Comparison of ENCODE assay signal across 8 cellular contexts in genomic region chr19:54201172-54201701, GRCh38. TPM values are rescaled to one million over a fixed set of nuclear protein-coding genes. Genes with fewer than 3 reads are reported as not detected.
DNase-seq lines count a peak whose midpoint lies in the region; ATAC-seq and TF ChIP-seq lines count a peak whose summit lies in the region.

No MANE protein-coding gene starts in this region.

- DNase-seq in GM12864 (ENCODE audit: low read depth), result no peak
- DNase-seq in RWPE2 (ENCODE audit: low spot score), result no peak
- no peak for DNase-seq in esophagus squamous epithelium (lab: John Stamatoyannopoulos, UW)
- no peak for DNase-seq in prostate gland (ENCODE audit: low spot score)
- DNase-seq in G401 (ENCODE audit: low spot score), result no peak
- DNase-seq in SIG-M5 treated with dmso at 0.1 percent for 504 hours (lab: John Stamatoyannopoulos, UW; ENCODE audit: unreplicated experiment), result no peak
- DNase-seq in activated CD4-positive, alpha-beta T cell treated with anti-CD3 and anti-CD28 coated beads for 1 hour, result no peak

- H3K4me1 ChIP-seq in RWPE2 (ENCODE audit: insufficient read depth, poor library complexity, severe bottlenecking) (peaks cover 27% of the 10 kb centered on the region), esophagus squamous epithelium (peaks cover 21 to 59% (median 49%) of the 10 kb centered on the region in 3 donors), prostate gland (replicated peaks) (peaks cover 13% of the 10 kb centered on the region)

- no peaks in the 10 kb centered on the region for H3K27me3 ChIP-seq in RWPE2 (ENCODE audit: insufficient read depth, poor library complexity, severe bottlenecking)
- H3K27me3 ChIP-seq in esophagus squamous epithelium, result no peaks in the 10 kb centered on the region
- H3K27me3 ChIP-seq in prostate gland (replicated peaks; ENCODE audit: insufficient read depth), result no peaks in the 10 kb centered on the region

- no peak for ATAC-seq in RWPE2 (ENCODE audit: low read depth)
- no peak for ATAC-seq in HG02763 (IDR thresholded peaks at IDR 0.05; ENCODE audit: unreplicated experiment)

- H3K4me3 ChIP-seq in GM12864 (ENCODE audit: low read depth, low read length) (peak overlapping the region; percentile 73), RWPE2 (ENCODE audit: severe bottlenecking) (peak overlapping the region; percentile 91), esophagus squamous epithelium (peak overlapping the region; percentile 63 to 85 (median 78)), prostate gland (peak overlapping the region; percentile 48 to 60)

- TF ChIP-seq CTCF in GM12864 (IDR thresholded peaks at IDR 0.05; ENCODE audit: low read depth, low read length, missing control alignments) (no peak), RWPE2 (IDR thresholded peaks at IDR 0.05; ENCODE audit: poor library complexity, severe bottlenecking) (no peak), esophagus squamous epithelium (IDR thresholded peaks at IDR 0.05) (no peak), prostate gland (IDR thresholded peaks at IDR 0.05) (no peak)

- H3K9me3 ChIP-seq in RWPE2 (ENCODE audit: severe bottlenecking), result no peaks in the 10 kb centered on the region
- no peaks in the 10 kb centered on the region for H3K9me3 ChIP-seq in esophagus squamous epithelium
- no peaks in the 10 kb centered on the region for H3K9me3 ChIP-seq in prostate gland

- 0 to 1% methylated on average over 15 of the region's 28 CpGs for WGBS in esophagus squamous epithelium, 2 donors
- WGBS in prostate gland, result 1% methylated on average over 28 of the region's 28 CpGs

- intact Hi-C loops in esophagus squamous epithelium (cut with DNase I) (no loop called here), prostate gland (cut with DNase I) (no loop called here)

- H3K36me3 ChIP-seq in RWPE2 (ENCODE audit: low read depth) (peaks cover 55% of the 10 kb centered on the region), esophagus squamous epithelium (peaks cover 15 to 51% (median 16%) of the 10 kb centered on the region in 3 donors), prostate gland (peaks cover 2 to 22% of the 10 kb centered on the region in 2 donors)

- TF ChIP-seq POLR2A in esophagus squamous epithelium (IDR thresholded peaks at IDR 0.05) (no peak), prostate gland (IDR thresholded peaks at IDR 0.05) (no peak)

- in situ Hi-C loops in G401 (cut with HindIII; ENCODE audit: low sequenced_read_pairs), result loop anchor here (10.0 kb wide), 1 partner anchor 84 kb away; the partner anchor contains the start of gene LILRB2

- H3K27ac ChIP-seq in RWPE2 (ENCODE audit: poor library complexity, severe bottlenecking) (peak overlapping the region; percentile 74), esophagus squamous epithelium (peak overlapping the region; percentile 91 to 99 (median 94)), prostate gland (peak overlapping the region; percentile 97 to 98)

RNA-seq across cellular contexts. Expression of gene RPS9, which starts 0.6 kb away (rescaled TPM):
- total RNA-seq in esophagus squamous epithelium (1,000 to 10,000 TPM; 1,466 to 2,803 (median 2,105) TPM), prostate gland (1,000 to 10,000 TPM; 1,667 to 3,369 TPM)
- 2,874 and 3,759 TPM in 2 replicates for total RNA-seq in G401 (2014; rRNA removed; shearing (Covaris generic))

RNA-seq across cellular contexts. Expression of gene TSEN34, which starts 10.1 kb away (rescaled TPM):
- total RNA-seq in esophagus squamous epithelium (10 to 100 TPM; 56.1 to 70.9 (median 64.4) TPM), prostate gland (100 to 1,000 TPM; 122 to 163 TPM)
- 146 and 178 TPM in 2 replicates for total RNA-seq in G401 (2014; rRNA removed; shearing (Covaris generic))

RNA-seq across cellular contexts. Expression of gene MBOAT7, which starts 11.9 kb away (rescaled TPM):
- 10 to 100 TPM; 32.2 to 56.2 (median 40.8) TPM for total RNA-seq in esophagus squamous epithelium
- 100 to 1,000 TPM in 1 of 2 donors, 10 to 100 TPM in 1; 91.7 to 430 TPM for total RNA-seq in prostate gland
- total RNA-seq in G401 (2014; rRNA removed; shearing (Covaris generic)), result 36.3 and 46.0 TPM in 2 replicates

RNA-seq across cellular contexts. Expression of gene LILRB3, which starts 21.6 kb away (rescaled TPM):
- total RNA-seq in esophagus squamous epithelium (10 to 100 TPM in 1 of 4 donors, 1 to 10 TPM in 2, not detected in 1; 7.8 to 18.8 (median 8.3) TPM), prostate gland (1 to 10 TPM in 1 of 2 donors, under 1 TPM in 1; 0.73 to 5.9 TPM)
- 0.74 and 0.81 TPM in 2 replicates for total RNA-seq in G401 (2014; rRNA removed; shearing (Covaris generic))

RNA-seq across cellular contexts. Expression of gene TMC4, which starts 28.3 kb away (rescaled TPM):
- total RNA-seq in esophagus squamous epithelium, result 10 to 100 TPM in 3 of 4 donors, 1 to 10 TPM in 1; 4.0 to 45.6 (median 17.5) TPM
- 10 to 100 TPM; 40.2 to 88.6 TPM for total RNA-seq in prostate gland
- total RNA-seq in G401 (2014; rRNA removed; shearing (Covaris generic)), result 9.6 TPM in 1 of 2 replicates, not detected in the other
